Comparison of ENCODE assay signal across 8 cellular contexts in genomic region chr11:77474509-77475070, GRCh38. TPM values are rescaled to one million over a fixed set of nuclear protein-coding genes. Genes with fewer than 3 reads are reported as not detected.
DNase-seq lines count a peak whose midpoint lies in the region; ATAC-seq and TF ChIP-seq lines count a peak whose summit lies in the region.

No MANE protein-coding gene starts in this region.

- peaks cover 14% of the 10 kb centered on the region for H3K4me1 Mint-ChIP-seq in T-helper 17 cell

- peak overlapping the region; percentile 96 for H3K27ac Mint-ChIP-seq in T-helper 17 cell

- peak overlapping the region; percentile 93 for H3K4me3 Mint-ChIP-seq in T-helper 17 cell

- peak overlapping the region; percentile 65 for H3K4me3 ChIP-seq in fibroblast of the aortic adventitia (ENCODE audit: low read depth, low read length)

- ATAC-seq in GM21528 (IDR thresholded peaks at IDR 0.05; ENCODE audit: low FRiP score, unreplicated experiment), result peak; percentile 2
- ATAC-seq in T-helper 17 cell, result no peak
- ATAC-seq in activated CD4-positive, CD25-positive, alpha-beta regulatory T cell treated with anti-CD3 and anti-CD28 coated beads, Interleukin-2, amount 50 U/mL, for 24 hours, result no peak

- peaks cover 4% of the 10 kb centered on the region for H3K36me3 Mint-ChIP-seq in T-helper 17 cell (ENCODE audit: low read depth)

- no peaks in the 10 kb centered on the region for H3K9me3 ChIP-seq in T-helper 17 cell (ENCODE audit: control insufficient read depth, low read length, poor library complexity, severe bottlenecking)

- DNase-seq in T-helper 17 cell (no peak), fibroblast of the aortic adventitia (ENCODE audit: low read depth) (no peak), retina (peak; percentile 93), OCI-M1 (lab: John Stamatoyannopoulos, UW) (no peak), KG1 (lab: John Stamatoyannopoulos, UW) (no peak), T-helper 9 cell (no peak)

- no peak for TF ChIP-seq CTCF in fibroblast of the aortic adventitia (IDR thresholded peaks at IDR 0.05; ENCODE audit: insufficient read depth, low read length)

- peaks cover 5% of the 10 kb centered on the region for H3K27me3 Mint-ChIP-seq in T-helper 17 cell

RNA-seq across cellular contexts. Expression of gene PAK1, which starts 0.7 kb away (rescaled TPM):
- total RNA-seq in T-helper 17 cell, result 10 to 100 TPM; 13.1 to 16.7 TPM
- 56.2 and 95.2 TPM in 2 replicates for total RNA-seq in fibroblast of the aortic adventitia (ENCODE audit: low replicate concordance)
